8 cellular contexts compared by ENCODE assay signal in the genomic region with DNA sequence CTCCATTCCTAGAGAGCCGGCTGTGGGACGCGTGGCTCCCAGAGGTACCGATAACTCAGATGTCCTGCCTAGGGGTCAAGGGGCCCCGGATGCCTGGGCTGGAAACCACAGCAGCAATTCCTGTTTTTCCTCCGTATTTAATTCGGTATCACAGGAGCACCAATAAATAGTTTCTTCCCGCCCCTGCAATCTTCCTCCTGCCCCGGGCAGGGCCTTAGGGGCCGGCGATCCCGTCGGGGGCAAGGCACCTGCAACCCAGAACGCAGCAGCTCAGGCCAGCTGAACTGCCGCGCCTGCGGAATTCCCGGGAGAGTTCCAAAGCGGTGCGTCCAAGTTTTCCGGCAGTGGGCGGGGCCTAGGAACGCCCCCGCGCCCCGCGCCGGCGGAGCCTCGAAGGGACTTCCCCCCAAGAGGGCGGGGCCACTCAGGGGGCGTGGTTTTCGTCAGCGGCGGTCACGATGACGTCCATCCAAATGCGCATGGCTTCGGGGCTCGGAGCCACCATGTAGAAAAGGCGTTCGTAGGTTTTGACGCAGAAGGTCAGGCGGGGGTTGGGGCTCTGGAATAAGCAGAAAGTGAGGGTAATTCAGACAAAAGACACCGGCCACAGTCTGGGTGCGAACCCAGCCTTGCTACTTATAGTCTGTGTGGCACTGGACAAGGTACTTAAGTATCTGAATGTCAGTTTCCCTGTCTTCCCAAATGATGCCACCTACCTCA. TPM values are rescaled to one million over a fixed set of nuclear protein-coding genes. Genes with fewer than 3 reads are reported as not detected.
DNase-seq lines count a peak whose midpoint lies in the region; ATAC-seq and TF ChIP-seq lines count a peak whose summit lies in the region.

No MANE protein-coding gene starts in this region.

- H3K27ac Mint-ChIP-seq in nephron, result peak overlapping the region; percentile 72 to 98 (median 85)
- H3K27ac Mint-ChIP-seq in stimulated activated naive B cell treated with anti-CD40 and anti-IgM and Interleukin-4, amounts not matched to agents 10 μg/mL and 1 μg/mL and 100 μg/mL, for 72 hours, result peak overlapping the region; percentile 73

- no peaks in the 10 kb centered on the region for H3K27me3 Mint-ChIP-seq in nephron (ENCODE audit: low read depth)
- no peaks in the 10 kb centered on the region for H3K27me3 Mint-ChIP-seq in stimulated activated naive B cell treated with anti-CD40 and anti-IgM and Interleukin-4, amounts not matched to agents 10 μg/mL and 1 μg/mL and 100 μg/mL, for 72 hours

- TF ChIP-seq POLR2A in GM18526 (IDR thresholded peaks at IDR 0.05; ENCODE audit: extremely low read depth, insufficient read length), result peak; percentile 37

- ATAC-seq in RWPE2 (ENCODE audit: low read depth) (peak; percentile 86), HG02588 (IDR thresholded peaks at IDR 0.05; ENCODE audit: unreplicated experiment) (no peak)
- ATAC-seq in stimulated activated naive B cell treated with anti-CD40 and anti-IgM and Interleukin-4, amounts not matched to agents 10 μg/mL and 1 μg/mL and 100 μg/mL, for 72 hours (replicated peaks), result peak; percentile 94

- peaks cover 10% of the 10 kb centered on the region for H3K36me3 Mint-ChIP-seq in nephron (ENCODE audit: low read depth)
- H3K36me3 Mint-ChIP-seq in stimulated activated naive B cell treated with anti-CD40 and anti-IgM and Interleukin-4, amounts not matched to agents 10 μg/mL and 1 μg/mL and 100 μg/mL, for 72 hours, result peaks cover 7 to 13% of the 10 kb centered on the region in 2 donors

- no peaks in the 10 kb centered on the region for H3K4me1 ChIP-seq in RWPE2 (ENCODE audit: insufficient read depth, poor library complexity, severe bottlenecking)

- no peaks in the 10 kb centered on the region for H3K36me3 ChIP-seq in RWPE2 (ENCODE audit: low read depth)

- H3K4me1 Mint-ChIP-seq in nephron, result peaks cover 6% of the 10 kb centered on the region
- peaks cover 0 to 12% of the 10 kb centered on the region in 2 donors for H3K4me1 Mint-ChIP-seq in stimulated activated naive B cell treated with anti-CD40 and anti-IgM and Interleukin-4, amounts not matched to agents 10 μg/mL and 1 μg/mL and 100 μg/mL, for 72 hours

- H3K4me3 ChIP-seq in RWPE2 (ENCODE audit: severe bottlenecking) (peak overlapping the region; percentile 17), fibroblast of villous mesenchyme (ENCODE audit: low read depth, low read length) (peak overlapping the region; percentile 42)

- no peak overlapping the region for H3K27ac ChIP-seq in RWPE2 (ENCODE audit: poor library complexity, severe bottlenecking)

- no peaks in the 10 kb centered on the region for H3K9me3 ChIP-seq in RWPE2 (ENCODE audit: severe bottlenecking)

- H3K27me3 ChIP-seq in RWPE2 (ENCODE audit: insufficient read depth, poor library complexity, severe bottlenecking), result no peaks in the 10 kb centered on the region

- DNase-seq in HPDE6-E6E7 (ENCODE audit: extremely low spot score) (peak; percentile 94), RWPE2 (ENCODE audit: low spot score) (peak; percentile 92), fibroblast of villous mesenchyme (ENCODE audit: low read depth) (peak; percentile 95)
- DNase-seq in activated gamma-delta T cell treated with anti-CD3 and anti-CD28 coated beads, Interleukin-2, amount 50 U/mL, for 16 hours (ENCODE audit: low read depth), result peak; percentile 91
- DNase-seq in stimulated activated naive B cell treated with anti-CD40 and anti-IgM and Interleukin-4, amounts not matched to agents 10 μg/mL and 1 μg/mL and 100 μg/mL, for 72 hours, result peak; percentile 85

- no peaks in the 10 kb centered on the region for H3K9me3 Mint-ChIP-seq in nephron
- no peaks in the 10 kb centered on the region for H3K9me3 Mint-ChIP-seq in stimulated activated naive B cell treated with anti-CD40 and anti-IgM and Interleukin-4, amounts not matched to agents 10 μg/mL and 1 μg/mL and 100 μg/mL, for 72 hours

- peak overlapping the region; percentile 74 to 84 (median 83) for H3K4me3 Mint-ChIP-seq in nephron
- peak overlapping the region; percentile 81 to 86 for H3K4me3 Mint-ChIP-seq in stimulated activated naive B cell treated with anti-CD40 and anti-IgM and Interleukin-4, amounts not matched to agents 10 μg/mL and 1 μg/mL and 100 μg/mL, for 72 hours

- no peak for TF ChIP-seq CTCF in RWPE2 (IDR thresholded peaks at IDR 0.05; ENCODE audit: poor library complexity, severe bottlenecking)
- TF ChIP-seq CTCF in fibroblast of villous mesenchyme (IDR thresholded peaks at IDR 0.05; ENCODE audit: insufficient read depth, low read depth, low read length), result no peak
- TF ChIP-seq CTCF in nephron (IDR thresholded peaks at IDR 0.05; ENCODE audit: unreplicated experiment in 3 of 3), result no peak

RNA-seq across cellular contexts. Expression of a gene that starts 9.7 kb away (rescaled TPM):
- total RNA-seq in fibroblast of villous mesenchyme, result 0.43 TPM in 1 of 2 replicates, not detected in the other

RNA-seq across cellular contexts. Expression of a gene that starts 29.4 kb away (rescaled TPM):
- total RNA-seq in fibroblast of villous mesenchyme, result 8.7 and 13.4 TPM in 2 replicates

RNA-seq across cellular contexts. Expression of a gene that starts 51.9 kb away (rescaled TPM):
- total RNA-seq in fibroblast of villous mesenchyme, result 113 and 121 TPM in 2 replicates

RNA-seq across cellular contexts. Expression of a gene that starts 57.8 kb away (rescaled TPM):
- under 0.01 and 0.64 TPM in 2 replicates for total RNA-seq in fibroblast of villous mesenchyme
